Comparison of ENCODE assay signal across 18 cellular contexts in genomic region chr17:2690165-2691068, GRCh38. TPM values are rescaled to one million over a fixed set of nuclear protein-coding genes. Genes with fewer than 3 reads are reported as not detected.
A peak's percentile ranks its signal among the peaks of the same experiment; 100 is the strongest.
DNase-seq lines count a peak whose midpoint lies in the region; ATAC-seq, FAIRE-seq and TF ChIP-seq lines count a peak whose summit lies in the region.
"Had no signal": no experiment of that assay in that cellular context is flagged by ENCODE, and none has a peak within 500 bp of the region (broad histone marks: within the 10 kb centered on the region; RNA-seq: fewer than 3 reads in every experiment).

No MANE protein-coding gene starts in this region.

- peaks cover 2% of the 10 kb centered on the region for H3K36me3 Mint-ChIP-seq in osteocyte (ENCODE audit: unreplicated experiment)
- H3K36me3 Mint-ChIP-seq: CD4-positive, CD25-positive, alpha-beta regulatory T cell had no signal

- H3K27me3 ChIP-seq in BLaER1 treated with 17β-estradiol and CSF1 and Interleukin-3, amounts not matched to agents 10 nM and 100 nM = no peaks in the 10 kb centered on the region
- H3K27me3 ChIP-seq: body of pancreas, foreskin keratinocyte had no signal

- H3K9me3 Mint-ChIP-seq in osteocyte (ENCODE audit: unreplicated experiment) = no peaks in the 10 kb centered on the region
- H3K9me3 Mint-ChIP-seq: stimulated activated naive CD8-positive, alpha-beta T cell treated with anti-CD3 and anti-CD28 coated beads, Interleukin-15, Interleukin-2, amounts not matched to agents 100 ng/mL and 50 ng/mL, for 24 hours; T-helper 2 cell treated with Interferon-gamma antibody and Interleukin-4, amounts not matched to agents 5 μg/mL and 100 μg/mL, for 36 hours had no signal

- H3K4me2 ChIP-seq in BLaER1 treated with 17β-estradiol and CSF1 and Interleukin-3, amounts not matched to agents 10 nM and 100 nM = peak overlapping the region; percentile 81 to 96 (median 90)

- H3K9ac ChIP-seq in BLaER1 treated with 17β-estradiol and CSF1 and Interleukin-3, amounts not matched to agents 10 nM and 100 nM = peak overlapping the region; percentile 37 to 75 (median 66); a peak in 21 of 22 replicates

- peak; percentile 4 for DNase-seq in GM19239 (ENCODE audit: insufficient read length, low spot score)
- peak; percentile 25 to 40 for DNase-seq in frontal cortex (ENCODE audit: low spot score in 2 of 2)
- peak; percentile 84 for DNase-seq in osteocyte (ENCODE audit: extremely low spot score, unreplicated experiment)
- no peak for DNase-seq in COR-L47 (lab: John Stamatoyannopoulos, UW)
- no peak for DNase-seq in foreskin fibroblast
- DNase-seq: CD4-positive, CD25-positive, alpha-beta regulatory T cell; effector memory CD4-positive, alpha-beta T cell; foreskin keratinocyte; NCI-H2029 had no signal

- no peak for FAIRE-seq in GM19239 (lab: Jason Lieb, UNC)
- FAIRE-seq in frontal cortex (lab: Jason Lieb, UNC) = no peak
- FAIRE-seq: G401.6 had no signal

- H3K4me1 ChIP-seq in BLaER1 treated with 17β-estradiol and CSF1 and Interleukin-3, amounts not matched to agents 10 nM and 100 nM = peaks cover 22 to 66% (median 50%) of the 10 kb centered on the region in 10 experiments
- H3K4me1 ChIP-seq: foreskin keratinocyte had no signal

- peaks cover 8 to 97% (median 94%) of the 10 kb centered on the region in 11 experiments; a peak in 21 of 22 replicates for H4K20me1 ChIP-seq in BLaER1 treated with 17β-estradiol and CSF1 and Interleukin-3, amounts not matched to agents 10 nM and 100 nM

- peaks cover 3% of the 10 kb centered on the region for H3K4me1 Mint-ChIP-seq in osteocyte (ENCODE audit: unreplicated experiment)

- H3K9me3 ChIP-seq in BLaER1 treated with 17β-estradiol and CSF1 and Interleukin-3, amounts not matched to agents 10 nM and 100 nM (replicated peaks in 1 of 11) = no peaks in the 10 kb centered on the region
- H3K9me3 ChIP-seq: body of pancreas had no signal

- H3K27ac Mint-ChIP-seq in osteocyte (ENCODE audit: unreplicated experiment) = no peak overlapping the region
- H3K27ac Mint-ChIP-seq: CD4-positive, CD25-positive, alpha-beta regulatory T cell; stimulated activated naive CD8-positive, alpha-beta T cell treated with anti-CD3 and anti-CD28 coated beads, Interleukin-15, Interleukin-2, amounts not matched to agents 100 ng/mL and 50 ng/mL, for 24 hours; T-helper 2 cell treated with Interferon-gamma antibody and Interleukin-4, amounts not matched to agents 5 μg/mL and 100 μg/mL, for 36 hours had no signal

- H3K36me3 ChIP-seq in BLaER1 treated with 17β-estradiol and CSF1 and Interleukin-3, amounts not matched to agents 10 nM and 100 nM = peaks cover 41 to 80% (median 66%) of the 10 kb centered on the region in 11 experiments

- H3K27me3 Mint-ChIP-seq in osteocyte (ENCODE audit: unreplicated experiment) = no peaks in the 10 kb centered on the region
- H3K27me3 Mint-ChIP-seq: CD4-positive, CD25-positive, alpha-beta regulatory T cell; stimulated activated naive CD8-positive, alpha-beta T cell treated with anti-CD3 and anti-CD28 coated beads, Interleukin-15, Interleukin-2, amounts not matched to agents 100 ng/mL and 50 ng/mL, for 24 hours had no signal

- no peak for TF ChIP-seq CTCF in osteocyte (IDR thresholded peaks at IDR 0.05)
- TF ChIP-seq CTCF in foreskin fibroblast (IDR thresholded peaks at IDR 0.05; ENCODE audit: low read depth, low read length) = no peak

- ATAC-seq in GM18870 (IDR thresholded peaks at IDR 0.05; ENCODE audit: unreplicated experiment) (no peak), HG03460 (IDR thresholded peaks at IDR 0.05; ENCODE audit: unreplicated experiment) (no peak)
- ATAC-seq: body of pancreas, foreskin keratinocyte had no signal

- H3K4me3 ChIP-seq in BLaER1 treated with 17β-estradiol and CSF1 and Interleukin-3, amounts not matched to agents 10 nM and 100 nM = peak overlapping the region; percentile 11 to 59 (median 30); a peak in 16 of 20 replicates
- no peak overlapping the region for H3K4me3 ChIP-seq in foreskin fibroblast (ENCODE audit: low read depth in 1 of 2, low read length in 2 of 2)
- H3K4me3 ChIP-seq: body of pancreas had no signal

- no peak overlapping the region for H3K4me3 Mint-ChIP-seq in osteocyte (ENCODE audit: unreplicated experiment)
- H3K4me3 Mint-ChIP-seq: CD4-positive, CD25-positive, alpha-beta regulatory T cell; stimulated activated naive CD8-positive, alpha-beta T cell treated with anti-CD3 and anti-CD28 coated beads, Interleukin-15, Interleukin-2, amounts not matched to agents 100 ng/mL and 50 ng/mL, for 24 hours; T-helper 2 cell treated with Interferon-gamma antibody and Interleukin-4, amounts not matched to agents 5 μg/mL and 100 μg/mL, for 36 hours had no signal

- peak overlapping the region; percentile 15 to 69 (median 62); a peak in 19 of 22 replicates for H3K27ac ChIP-seq in BLaER1 treated with 17β-estradiol and CSF1 and Interleukin-3, amounts not matched to agents 10 nM and 100 nM
- H3K27ac ChIP-seq: foreskin keratinocyte had no signal

RNA-seq across cellular contexts. Expression of gene CLUH, which starts 21.1 kb away (rescaled TPM):
- total RNA-seq in frontal cortex (24.1 TPM), osteocyte (47.0 and 49.4 TPM in 2 replicates)

RNA-seq across cellular contexts. Expression of gene CCDC92B, which starts 59.0 kb away (rescaled TPM):
- total RNA-seq in frontal cortex (1.2 TPM), osteocyte (not detected in 2 replicates)
- total RNA-seq: kidney epithelial cell, M059J had no signal

Comparison
In these comparisons a context has a peak if more than half of its experiments do, and no peak if none do; other contexts are left out.
1. H3K4me3 ChIP-seq: peak in BLaER1 treated with 17β-estradiol and CSF1 and Interleukin-3, amounts not matched to agents 10 nM and 100 nM (10 of 10); none in foreskin fibroblast (0 of 2).
2. DNase-seq: peak in GM19239 (single experiment), frontal cortex (2 of 2) and osteocyte (single experiment); none in COR-L47 (single experiment) and foreskin fibroblast (0 of 2).